8 cellular contexts compared by ENCODE assay signal in genomic region chr17:78925662-78926555, GRCh38. TPM values are rescaled to one million over a fixed set of nuclear protein-coding genes. Genes with fewer than 3 reads are reported as not detected.
DNase-seq lines count a peak whose midpoint lies in the region; ATAC-seq and TF ChIP-seq lines count a peak whose summit lies in the region.

No MANE protein-coding gene starts in this region.

- H3K36me3 Mint-ChIP-seq in HFFc6 (ENCODE audit: low read depth): no peaks in the 10 kb centered on the region; the same call in 1 of the 2 replicates

- peak; percentile 39 for DNase-seq in A673 (ENCODE audit: low spot score)
- DNase-seq in HFFc6: peak; percentile 83
- no peak for DNase-seq in retinal pigment epithelial cell (ENCODE audit: low read depth)
- no peak for DNase-seq in NCI-H524 (lab: John Stamatoyannopoulos, UW)

- H3K4me1 ChIP-seq in A673 (ENCODE audit: insufficient read depth, low read length, poor library complexity, severe bottlenecking): peaks cover 16% of the 10 kb centered on the region

- peak overlapping the region; percentile 77 for H3K27ac ChIP-seq in A673 (ENCODE audit: low read depth, low read length, poor library complexity, severe bottlenecking)
- peak overlapping the region; percentile 90 for H3K27ac ChIP-seq in angular gyrus (ENCODE audit: low read depth, low read length)

- BruUV-seq in A673 (replicated peaks; lab: Mats Ljungman, UMichigan): no TSS peak

- no peak for ATAC-seq in GM21423 (IDR thresholded peaks at IDR 0.05; ENCODE audit: unreplicated experiment)
- no peak for ATAC-seq in HG02981 (IDR thresholded peaks at IDR 0.05; ENCODE audit: unreplicated experiment)

- H3K27me3 ChIP-seq in A673 (replicated peaks; ENCODE audit: insufficient read depth, low read depth, low read length, poor library complexity): no peaks in the 10 kb centered on the region

- no peak for TF ChIP-seq CTCF in A673 (conservative IDR thresholded peaks at IDR 0.05; ENCODE audit: low read depth, low read length)
- no peak for TF ChIP-seq CTCF in HFFc6 (IDR thresholded peaks at IDR 0.05)
- no peak for TF ChIP-seq CTCF in retinal pigment epithelial cell (conservative IDR thresholded peaks at IDR 0.05; ENCODE audit: low read depth, low read length)

- no peaks in the 10 kb centered on the region for H3K9me3 Mint-ChIP-seq in HFFc6

- H3K9me3 ChIP-seq in A673 (ENCODE audit: low read depth, low read length, poor library complexity, severe bottlenecking): no peaks in the 10 kb centered on the region

- H3K36me3 ChIP-seq in A673 (ENCODE audit: insufficient read depth, low read length, poor library complexity, severe bottlenecking): no peaks in the 10 kb centered on the region

- POLR2A ChIA-PET in A673 (lab: Charles Lee; ENCODE audit: low non-redundant PET): interaction anchor here (0.7 kb wide), 1 partner anchor 464 kb away, joined by 4 read pairs; no protein-coding TSS in a partner anchor

- H3K4me3 ChIP-seq in A673 (ENCODE audit: low read depth, low read length, poor library complexity, severe bottlenecking) (peak overlapping the region; percentile 70), iPS-11a (ENCODE audit: low read depth, low read length) (peak overlapping the region; percentile 31), retinal pigment epithelial cell (ENCODE audit: low read length) (peak overlapping the region; percentile 56)

- CTCF ChIA-PET in A673 (lab: Charles Lee): interaction anchor here (0.7 kb wide), 1 partner anchor 17 kb away, joined by 3 read pairs; no protein-coding TSS in a partner anchor

- intact Hi-C loops in A673 (cut with micrococcal nuclease; ENCODE audit: unreplicated experiment): no loop called here

- peak overlapping the region; percentile 79 for H3K4me3 Mint-ChIP-seq in HFFc6

- H3K27me3 Mint-ChIP-seq in HFFc6 (ENCODE audit: insufficient read depth): peaks cover 3% of the 10 kb centered on the region

- H3K27ac Mint-ChIP-seq in HFFc6: peak overlapping the region; percentile 90

- peaks cover 43% of the 10 kb centered on the region for H3K4me1 Mint-ChIP-seq in HFFc6 (ENCODE audit: low read depth)

RNA-seq across cellular contexts. Expression of gene TIMP2, which starts 0.7 kb away (rescaled TPM):
- 60.5 and 75.3 TPM in 2 replicates for total RNA-seq in A673 (2021)
- 100 to 1,000 TPM; 547 to 705 (median 601) TPM for total RNA-seq in HFFc6 (2021; fragmentation: NEBNext Ultra II Directional; extraction: Animal tissue kit (Norgen Biotek cat#: 25700))

RNA-seq across cellular contexts. Expression of gene CEP295NL, which starts 22.9 kb away (rescaled TPM):
- 1.5 TPM in 2 replicates for total RNA-seq in A673 (2021)
- 1 to 10 TPM in 4 of 6 experiments, under 1 TPM in 2; 0.85 to 2.7 (median 1.6) TPM for total RNA-seq in HFFc6 (2021; fragmentation: NEBNext Ultra II Directional; extraction: Animal tissue kit (Norgen Biotek cat#: 25700))

RNA-seq across cellular contexts. Expression of gene LGALS3BP, which starts 53.8 kb away (rescaled TPM):
- total RNA-seq in A673 (2021): 295 and 324 TPM in 2 replicates
- total RNA-seq in HFFc6 (2021; fragmentation: NEBNext Ultra II Directional; extraction: Animal tissue kit (Norgen Biotek cat#: 25700)): 10 to 100 TPM; 31.1 to 46.4 (median 43.4) TPM

Comparison
In these comparisons a context has a peak if more than half of its experiments do, and no peak if none do; other contexts are left out.
1. DNase-seq: peak in A673 (single experiment) and HFFc6 (single experiment); none in retinal pigment epithelial cell (single experiment) and NCI-H524 (0 of 2).
2. Peak in every context shown above with its lines, with median percentiles within 50 percentile points of each other: H3K4me3 ChIP-seq.